Comparison of ENCODE assay signal across 18 cellular contexts in the genomic region with DNA sequence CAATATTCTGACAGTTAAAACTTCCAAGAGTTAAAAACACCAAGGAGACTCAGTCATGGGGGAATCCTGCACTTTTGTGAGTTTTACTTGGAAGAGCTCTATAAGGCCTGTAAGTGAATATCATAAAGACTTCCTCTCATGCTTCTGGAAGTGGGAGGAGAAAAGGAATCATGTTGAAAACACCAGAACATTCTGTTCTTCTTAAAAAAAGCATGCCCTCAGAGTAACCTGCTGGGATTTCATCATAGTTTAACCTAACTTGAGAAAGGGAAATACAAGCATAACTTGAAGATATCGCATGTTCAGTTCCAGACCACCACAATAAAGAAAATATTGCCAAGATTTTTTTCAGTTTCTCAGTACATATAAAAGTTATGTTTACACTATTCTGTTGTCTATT. TPM values are rescaled to one million over a fixed set of nuclear protein-coding genes. Genes with fewer than 3 reads are reported as not detected.
"Had no signal": no experiment of that assay in that cellular context is flagged by ENCODE, and none has a peak within 500 bp of the region (broad histone marks: within the 10 kb centered on the region; RNA-seq: fewer than 3 reads in every experiment).

No MANE protein-coding gene starts in this region.

- ATAC-seq: activated CD8-positive, alpha-beta memory T cell treated with anti-CD3 and anti-CD28 coated beads, Interleukin-2, amount 10 ng/mL, durations not matched to agents 7 days and 5 days; activated T-cell treated with anti-CD3 and anti-CD28 coated beads, Interleukin-2, amount 50 U/mL, for 4 hours had no signal

- H3K4me3 ChIP-seq: ascending aorta, spleen, upper lobe of left lung had no signal

- H3K4me1 ChIP-seq: ascending aorta, spleen had no signal

- H3K27me3 ChIP-seq: ascending aorta, spleen, upper lobe of left lung had no signal

- DNase-seq: activated CD4-positive, alpha-beta T cell treated with anti-CD3 and anti-CD28 coated beads, Interleukin-2, amount 50 U/mL, for 48 hours; activated CD4-positive, CD25-positive, alpha-beta regulatory T cell treated with anti-CD3 and anti-CD28 coated beads, Interleukin-2, amount 50 U/mL, for 72 hours; activated CD8-positive, alpha-beta memory T cell treated with anti-CD3 and anti-CD28 coated beads, Interleukin-2, amount 10 ng/mL, durations not matched to agents 7 days and 5 days; activated gamma-delta T cell; activated naive CD8-positive, alpha-beta T cell treated with anti-CD3 and anti-CD28 coated beads for 36 hours; activated T-cell treated with anti-CD3 and anti-CD28 coated beads, Interleukin-2, amount 50 U/mL, for 4 hours; effector CD4-positive, alpha-beta T cell; hippocampal formation; midbrain; naive B cell; SIG-M5; spleen; stimulated activated CD4-positive, alpha-beta T cell treated with anti-CD3 and anti-CD28 coated beads, Interleukin-1b, Interleukin-23, amount 100 ng/mL, for 48 hours; stimulated activated naive CD4-positive, alpha-beta T cell; substantia nigra; upper lobe of left lung had no signal

- H3K27ac ChIP-seq: ascending aorta, spleen, upper lobe of left lung had no signal

- H3K36me3 ChIP-seq: ascending aorta, spleen, upper lobe of left lung had no signal

RNA-seq across cellular contexts. Expression of gene COL11A1, which starts 51.9 kb away (rescaled TPM):
- total RNA-seq: activated CD8-positive, alpha-beta memory T cell treated with anti-CD3 and anti-CD28 coated beads, Interleukin-2, amount 10 ng/mL, durations not matched to agents 7 days and 5 days; activated naive CD8-positive, alpha-beta T cell treated with anti-CD3 and anti-CD28 coated beads for 36 hours; activated T-cell treated with anti-CD3 and anti-CD28 coated beads, Interleukin-2, amount 50 U/mL, for 4 hours; ascending aorta; endothelial cell of umbilical vein had no signal
